ENCODE assay signal across 17 cellular contexts in genomic region chr6:5280926-5281325, GRCh38.
"Had no signal": no experiment of that assay in that cellular context is flagged by ENCODE, and none has a peak within 500 bp of the region (broad histone marks: within the 10 kb centered on the region; RNA-seq: fewer than 3 reads in every experiment).

No MANE protein-coding gene starts in this region.

- H3K36me3 ChIP-seq: esophagus muscularis mucosa, left lung, spleen, tibial artery had no signal

- H2AFZ ChIP-seq: hepatocyte had no signal

- H3K27ac ChIP-seq: coronary artery, esophagus muscularis mucosa, hepatocyte, left lung, spleen, tibial artery had no signal

- H3K27ac Mint-ChIP-seq: immature natural killer cell had no signal

- H3K4me3 Mint-ChIP-seq: activated CD8-positive, alpha-beta T cell treated with anti-CD3 and anti-CD28 coated beads for 36 hours; immature natural killer cell; stimulated activated naive CD8-positive, alpha-beta T cell treated with anti-CD3 and anti-CD28 coated beads, Interleukin-15, Interleukin-2, amounts not matched to agents 100 ng/mL and 50 ng/mL, for 24 hours had no signal

- H3K4me1 ChIP-seq: left lung, tibial artery had no signal

- H3K4me3 ChIP-seq: coronary artery, esophagus muscularis mucosa, hepatocyte, left lung, lung, spleen, tibial artery had no signal

- DNase-seq: activated CD8-positive, alpha-beta T cell treated with anti-CD3 and anti-CD28 coated beads for 36 hours; activated gamma-delta T cell treated with Interleukin-2 at 50 U/mL for 16 hours; activated T-cell treated with anti-CD3 and anti-CD28 coated beads, Interleukin-2, amount 50 U/mL, for 48 hours; cerebellar nuclear complex; glutamatergic neuron; immature natural killer cell; left lung; naive thymus-derived CD4-positive, alpha-beta T cell; spleen; stimulated activated CD4-positive, alpha-beta T cell treated with anti-CD3 and anti-CD28 coated beads, Interleukin-4, amount 100 ng/mL, for 1 hour; tibial artery had no signal

- ATAC-seq: left lung; naive thymus-derived CD4-positive, alpha-beta T cell had no signal

- FAIRE-seq: frontal cortex had no signal

- H3K27me3 ChIP-seq: esophagus muscularis mucosa, hepatocyte, left lung, spleen, tibial artery had no signal

- H3K4me2 ChIP-seq: hepatocyte had no signal

- H3K9me3 ChIP-seq: esophagus muscularis mucosa, left lung, spleen, tibial artery had no signal

- H3K27me3 Mint-ChIP-seq: activated CD8-positive, alpha-beta T cell treated with anti-CD3 and anti-CD28 coated beads for 36 hours; naive thymus-derived CD4-positive, alpha-beta T cell; stimulated activated naive CD8-positive, alpha-beta T cell treated with anti-CD3 and anti-CD28 coated beads, Interleukin-15, Interleukin-2, amounts not matched to agents 100 ng/mL and 50 ng/mL, for 24 hours had no signal

- H3K9me3 Mint-ChIP-seq: activated CD8-positive, alpha-beta T cell treated with anti-CD3 and anti-CD28 coated beads for 36 hours; immature natural killer cell; naive thymus-derived CD4-positive, alpha-beta T cell; stimulated activated naive CD8-positive, alpha-beta T cell treated with anti-CD3 and anti-CD28 coated beads, Interleukin-15, Interleukin-2, amounts not matched to agents 100 ng/mL and 50 ng/mL, for 24 hours had no signal
